ENCODE assay signal across 1 cellular context in genomic region chr9:124346347-124347163, GRCh38.
TF ChIP-seq lines count a peak whose summit lies in the region.

No MANE protein-coding gene starts in this region.

TF ChIP-seq in K562, 482 proteins besides CTCF, POLR2A, EP300 and RAD21:
- TF ChIP-seq NEUROD1 (IDR thresholded peaks at IDR 0.05; ENCODE audit: borderline replicate concordance, low read depth, low read length, partially characterized antibody) (no peak), POLR2G (IDR thresholded peaks at IDR 0.05; ENCODE audit: low read depth, low read length) (peak; percentile 46; the same call in 1 of the 2 replicates)
